8 cellular contexts compared by ENCODE assay signal in genomic region chr16:88700636-88701482, GRCh38. TPM values are rescaled to one million over a fixed set of nuclear protein-coding genes. Genes with fewer than 3 reads are reported as not detected.
DNase-seq lines count a peak whose midpoint lies in the region; TF ChIP-seq lines count a peak whose summit lies in the region.

No MANE protein-coding gene starts in this region.

- H3K27me3 ChIP-seq in fibroblast of lung (ENCODE audit: control insufficient read depth, insufficient read depth, low read length) = no peaks in the 10 kb centered on the region

- H3K4me3 ChIP-seq in HEK293 (ENCODE audit: low read depth, low read length) (no peak overlapping the region), fibroblast of lung (replicated peaks in 1 of 4; ENCODE audit: control extremely low read depth in 1 of 4, insufficient read depth in 1 of 4, low read depth in 3 of 4, low read length in 4 of 4) (peak overlapping the region in 1 of 4 experiments; percentile 10)

- POLR2A ChIA-PET in HEK293 (lab: Yijun Ruan, JAX) = interaction anchor here (1.0 to 1.2 kb wide), 2 partner anchors 28 to 38 kb away, joined by 3 read pairs; partner anchors contain the start of gene MVD

- H3K36me3 ChIP-seq in HEK293 (ENCODE audit: control insufficient read depth in 2 of 2, insufficient read depth in 1 of 2, low read length in 2 of 2) = peaks cover 0 to 48% of the 10 kb centered on the region in 2 experiments; a peak in 2 of 3 replicates
- peaks cover 17% of the 10 kb centered on the region for H3K36me3 ChIP-seq in fibroblast of lung (ENCODE audit: control insufficient read depth, insufficient read depth, low read length)

- TF ChIP-seq CTCF in HEK293 (tag by site-specific recombination; IDR thresholded peaks at IDR 0.05) = no peak
- no peak for TF ChIP-seq CTCF in fibroblast of lung (conservative IDR thresholded peaks at IDR 0.05 in 1 of 2, IDR thresholded peaks at IDR 0.05 in 1 of 2; ENCODE audit: low read depth in 1 of 2, low read length in 2 of 2)

- CTCF ChIA-PET in HEK293 (lab: Yijun Ruan, JAX) = interaction anchor here (0.5 to 1.3 kb wide), 4 partner anchors 16 to 50 kb away, joined by 3 to 5 read pairs (median 4); no protein-coding TSS in a partner anchor

- H4K20me1 ChIP-seq in fibroblast of lung (ENCODE audit: control insufficient read depth, extremely low read depth, insufficient read depth, low read length) = no peaks in the 10 kb centered on the region

- no peak overlapping the region for H3K27ac ChIP-seq in HEK293 (ENCODE audit: extremely low read depth, low read depth, low read length)
- H3K27ac ChIP-seq in fibroblast of lung (ENCODE audit: insufficient read depth, low read length) = peak overlapping the region; percentile 69

- H3K4me1 ChIP-seq in HEK293 (ENCODE audit: control insufficient read depth, insufficient read depth, low read length) (no peaks in the 10 kb centered on the region), fibroblast of lung (ENCODE audit: control insufficient read depth, extremely low read depth, insufficient read depth, low read length) (peaks cover 14% of the 10 kb centered on the region)

- H2AFZ ChIP-seq in fibroblast of lung (ENCODE audit: low read length) = no peak overlapping the region

- DNase-seq in Daoy (ENCODE audit: low read depth) = peak; percentile 94
- peak; percentile 90 for DNase-seq in NK-92 treated with Interleukin-12 subunit alpha and Interleukin-12 subunit beta, amount 100 ng/mL, for 24 hours (lab: John Stamatoyannopoulos, UW)
- peak; percentile 92 for DNase-seq in activated T-cell treated with anti-CD3 and anti-CD28 coated beads for 4 hours
- DNase-seq in fibroblast of lung (ENCODE audit: low read depth in 2 of 2) = peak; percentile 77 to 92
- DNase-seq in putamen (ENCODE audit: low spot score) = peak; percentile 53
- DNase-seq in ureter (ENCODE audit: low spot score) = peak; percentile 93
- DNase-seq in HuH-7.5 (ENCODE audit: low spot score) = no peak

- no peak overlapping the region for H3K4me2 ChIP-seq in fibroblast of lung (ENCODE audit: extremely low read depth, insufficient read depth, low read length)

- peaks cover 15% of the 10 kb centered on the region for H3K79me2 ChIP-seq in fibroblast of lung (ENCODE audit: control insufficient read depth, insufficient read depth, low read length)

- H3K9me3 ChIP-seq in HEK293 (ENCODE audit: control insufficient read depth, insufficient read depth, low read depth, low read length) = no peaks in the 10 kb centered on the region
- no peaks in the 10 kb centered on the region for H3K9me3 ChIP-seq in fibroblast of lung (ENCODE audit: control insufficient read depth, insufficient read depth, low read depth, low read length)

- H3K9ac ChIP-seq in fibroblast of lung (ENCODE audit: insufficient read depth, low read length) = peak overlapping the region; percentile 55

TF ChIP-seq in HEK293, 187 proteins besides CTCF, POLR2A, EP300 and RAD21:
- TF ChIP-seq KLF8 (tag by site-specific recombination; IDR thresholded peaks at IDR 0.05) = no peak
- TF ChIP-seq ZNF404 (tag by site-specific recombination; IDR thresholded peaks at IDR 0.05) = no peak
- TF ChIP-seq EGR2 (tag by site-specific recombination; IDR thresholded peaks at IDR 0.05; ENCODE audit: low read depth) = 0 out of 2 replicates have a peak, but pooled peaks have one; percentile 21
- TF ChIP-seq BCL11B (tag by site-specific recombination; IDR thresholded peaks at IDR 0.05; ENCODE audit: low read depth) = no peak
- no peak for TF ChIP-seq MYNN (tag by site-specific recombination; IDR thresholded peaks at IDR 0.05; ENCODE audit: borderline replicate concordance)
- 0 out of 2 replicates have a peak, but pooled peaks have one; percentile 7 for TF ChIP-seq ZFHX2 (tag by site-specific recombination; conservative IDR thresholded peaks at IDR 0.05)

RNA-seq across cellular contexts. Expression of gene RNF166, which starts 5.3 kb away (rescaled TPM):
- total RNA-seq in Daoy (2014; rRNA removed; shearing (Covaris generic)) = 16.5 and 18.5 TPM in 2 replicates
- 9.7 and 13.6 TPM in 2 replicates for total RNA-seq in fibroblast of lung
- 6.6 and 8.2 TPM in 2 replicates for polyA plus RNA-seq in fibroblast of lung
- polyA plus RNA-seq in fibroblast of lung (2012) = 7.5 and 12.3 TPM in 2 replicates
- polyA minus RNA-seq in fibroblast of lung (ENCODE audit: low replicate concordance) = 7.3 and 8.0 TPM in 2 replicates
- total RNA-seq in ureter = 22.8 TPM

RNA-seq across cellular contexts. Expression of gene CTU2, which starts 5.4 kb away (rescaled TPM):
- 17.4 and 22.0 TPM in 2 replicates for total RNA-seq in Daoy (2014; rRNA removed; shearing (Covaris generic))
- total RNA-seq in fibroblast of lung = 11.9 and 13.4 TPM in 2 replicates
- 7.6 and 8.1 TPM in 2 replicates for polyA plus RNA-seq in fibroblast of lung
- polyA plus RNA-seq in fibroblast of lung (2012) = 17.9 and 24.7 TPM in 2 replicates
- 9.5 and 19.2 TPM in 2 replicates for polyA minus RNA-seq in fibroblast of lung (ENCODE audit: low replicate concordance)
- 25.2 TPM for total RNA-seq in ureter

RNA-seq across cellular contexts. Expression of gene SNAI3, which starts 14.6 kb away (rescaled TPM):
- total RNA-seq in Daoy (2014; rRNA removed; shearing (Covaris generic)) = not detected in 2 replicates
- total RNA-seq in fibroblast of lung = under 0.01 and 0.17 TPM in 2 replicates
- polyA plus RNA-seq in fibroblast of lung = 0.03 TPM in 1 of 2 replicates, not detected in the other
- polyA plus RNA-seq in fibroblast of lung (2012) = 0.55 and 0.83 TPM in 2 replicates
- polyA minus RNA-seq in fibroblast of lung (ENCODE audit: low replicate concordance) = not detected in 2 replicates
- total RNA-seq in ureter = 1.8 TPM

RNA-seq across cellular contexts. Expression of gene MVD, which starts 38.0 kb away (rescaled TPM):
- 27.3 and 27.7 TPM in 2 replicates for total RNA-seq in Daoy (2014; rRNA removed; shearing (Covaris generic))
- 60.1 and 204 TPM in 2 replicates for total RNA-seq in fibroblast of lung
- 35.9 and 43.4 TPM in 2 replicates for polyA plus RNA-seq in fibroblast of lung
- 102 and 131 TPM in 2 replicates for polyA plus RNA-seq in fibroblast of lung (2012)
- polyA minus RNA-seq in fibroblast of lung (ENCODE audit: low replicate concordance) = 43.4 and 54.6 TPM in 2 replicates
- 43.9 TPM for total RNA-seq in ureter

RNA-seq across cellular contexts. Expression of gene CYBA, which starts 50.0 kb away (rescaled TPM):
- total RNA-seq in Daoy (2014; rRNA removed; shearing (Covaris generic)) = 259 and 288 TPM in 2 replicates
- total RNA-seq in fibroblast of lung (124 and 130 TPM in 2 replicates), ureter (279 TPM)
- 30.8 and 74.7 TPM in 2 replicates for polyA plus RNA-seq in fibroblast of lung
- 86.1 and 179 TPM in 2 replicates for polyA plus RNA-seq in fibroblast of lung (2012)
- polyA minus RNA-seq in fibroblast of lung (ENCODE audit: low replicate concordance) = 36.2 and 157 TPM in 2 replicates
